In the genomic region with DNA sequence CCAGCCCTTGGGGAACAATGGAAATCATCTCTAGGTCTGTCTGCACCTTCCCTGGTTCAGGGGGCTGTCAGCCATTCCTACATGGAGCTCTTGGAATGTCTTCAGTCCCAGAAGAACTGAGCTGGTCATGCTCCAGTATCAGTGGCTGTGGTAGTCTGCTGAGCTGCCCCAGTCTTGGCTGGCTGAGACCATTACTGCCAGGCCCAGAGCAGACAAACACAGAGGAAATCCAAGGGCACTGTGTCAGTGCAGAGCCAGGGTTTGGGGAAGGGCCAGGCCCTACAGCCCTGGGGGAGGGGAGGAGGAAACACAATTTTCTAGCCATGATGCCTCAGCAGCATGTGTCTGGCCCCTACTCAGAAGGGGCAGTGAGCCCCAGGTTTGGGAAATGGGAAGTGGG, we compare ENCODE assay signal across 22 cellular contexts. TPM values are rescaled to one million over a fixed set of nuclear protein-coding genes. Genes with fewer than 3 reads are reported as not detected.
DNase-seq lines count a peak whose midpoint lies in the region; ATAC-seq and TF ChIP-seq lines count a peak whose summit lies in the region.
"Had no signal": no experiment of that assay in that cellular context is flagged by ENCODE, and none has a peak within 500 bp of the region (broad histone marks: within the 10 kb centered on the region; RNA-seq: fewer than 3 reads in every experiment).

No MANE protein-coding gene starts in this region.

- H3K9me3 ChIP-seq in duodenal mucosa (ENCODE audit: control insufficient read depth in 1 of 2, low read length in 2 of 2): no peaks in the 10 kb centered on the region
- H3K9me3 ChIP-seq in right lobe of liver: no peaks in the 10 kb centered on the region
- H3K9me3 ChIP-seq in gastrocnemius medialis: no peaks in the 10 kb centered on the region
- H3K9me3 ChIP-seq: body of pancreas, MG63 had no signal

- in situ Hi-C loops in gastrocnemius medialis (cut with MboI; ENCODE audit: low sequenced_read_pairs in 4 of 4): loop anchor here (5.0 to 10.0 kb wide), 5 partner anchors 188 to 355 kb away; no protein-coding TSS in a partner anchor

- ATAC-seq in right lobe of liver (peak; percentile 61 to 74 (median 64)), gastrocnemius medialis (no peak)
- no peak for ATAC-seq in stimulated activated naive CD8-positive, alpha-beta T cell treated with anti-CD3 and anti-CD28 coated beads, Interleukin-15, Interleukin-2, amounts not matched to agents 100 U/mL and 50 U/mL, for 24 hours
- ATAC-seq: activated naive CD4-positive, alpha-beta T cell treated with anti-CD3 and anti-CD28 coated beads, Interleukin-2, amount 50 U/mL, for 72 hours; activated T-cell treated with anti-CD3 and anti-CD28 coated beads, Interleukin-2, amount 50 U/mL, for 72 hours; body of pancreas had no signal

- H3K4me3 ChIP-seq in duodenal mucosa (ENCODE audit: low read depth in 1 of 2, low read length in 2 of 2) (peak overlapping the region in 1 of 2 donors; percentile 69), right lobe of liver (no peak overlapping the region), gastrocnemius medialis (no peak overlapping the region)
- H3K4me3 ChIP-seq: body of pancreas, coronary artery, GM23248, MG63 had no signal

- peak overlapping the region; percentile 85 for H3K27ac ChIP-seq in duodenal mucosa (ENCODE audit: low read depth, low read length)
- H3K27ac ChIP-seq in right lobe of liver: peak overlapping the region in 1 of 3 donors; percentile 75
- peak overlapping the region; percentile 64 to 84 (median 80) for H3K27ac ChIP-seq in gastrocnemius medialis
- H3K27ac ChIP-seq: body of pancreas, coronary artery, GM23248 had no signal

- peak overlapping the region; percentile 55 to 67 for H3K9ac ChIP-seq in duodenal mucosa (ENCODE audit: low read depth in 1 of 2, low read length in 2 of 2)
- H3K9ac ChIP-seq: GM23248 had no signal

- H3K36me3 ChIP-seq in duodenal mucosa (ENCODE audit: control insufficient read depth in 1 of 2, insufficient read depth in 2 of 2, low read length in 2 of 2): no peaks in the 10 kb centered on the region
- H3K36me3 ChIP-seq in right lobe of liver: no peaks in the 10 kb centered on the region
- H3K36me3 ChIP-seq in gastrocnemius medialis: no peaks in the 10 kb centered on the region
- H3K36me3 ChIP-seq: MG63 had no signal

- H3K27me3 ChIP-seq in duodenal mucosa (ENCODE audit: control insufficient read depth in 1 of 2, insufficient read depth in 2 of 2, low read length in 2 of 2) (no peaks in the 10 kb centered on the region), right lobe of liver (no peaks in the 10 kb centered on the region), gastrocnemius medialis (no peaks in the 10 kb centered on the region)
- H3K27me3 ChIP-seq: body of pancreas, MG63 had no signal

- TF ChIP-seq CTCF in right lobe of liver (IDR thresholded peaks at IDR 0.05): no peak
- TF ChIP-seq CTCF in gastrocnemius medialis (IDR thresholded peaks at IDR 0.05 in 4 of 5, conservative IDR thresholded peaks at IDR 0.05 in 1 of 5): no peak

- intact Hi-C loops in right lobe of liver (cut with DNase I) (loop anchor here (5.0 to 10.0 kb wide), 3 partner anchors 188 to 355 kb away; no protein-coding TSS in a partner anchor), gastrocnemius medialis (cut with DNase I; ENCODE audit: low total_unique reads) (no loop called here)

- H3K4me1 ChIP-seq in duodenal mucosa (ENCODE audit: control insufficient read depth in 1 of 2, insufficient read depth in 2 of 2, low read length in 2 of 2) (peaks cover 16 to 18% of the 10 kb centered on the region in 2 donors), right lobe of liver (peaks cover 0 to 14% (median 6%) of the 10 kb centered on the region in 4 donors), gastrocnemius medialis (peaks cover 16 to 21% of the 10 kb centered on the region in 2 donors)
- H3K4me1 ChIP-seq: body of pancreas had no signal

- no peak for TF ChIP-seq POLR2A in right lobe of liver (IDR thresholded peaks at IDR 0.05)
- TF ChIP-seq POLR2A in gastrocnemius medialis (IDR thresholded peaks at IDR 0.05): no peak

- peak; percentile 70 for DNase-seq in NCI-H1092 treated with DMSO at 0.1 percent for 48 hours (lab: John Stamatoyannopoulos, UW)
- peak in 2 of 3 donors; percentile 51 to 69 for DNase-seq in right lobe of liver
- DNase-seq in gastrocnemius medialis: no peak
- DNase-seq in stimulated activated naive CD8-positive, alpha-beta T cell treated with anti-CD3 and anti-CD28 coated beads, Interleukin-15, Interleukin-2, amounts not matched to agents 100 U/mL and 50 U/mL, for 24 hours: no peak
- DNase-seq in DMS153 (lab: John Stamatoyannopoulos, UW): no peak
- no peak for DNase-seq in glomerular visceral epithelial cell (ENCODE audit: extremely low spot score)
- DNase-seq in OCI-M1 (lab: John Stamatoyannopoulos, UW): no peak
- DNase-seq: activated CD4-positive, CD25-positive, alpha-beta regulatory T cell; activated T-cell treated with anti-CD3 and anti-CD28 coated beads, Interleukin-2, amount 50 U/mL, for 72 hours; body of pancreas; CD4-positive, alpha-beta memory T cell; DMS79 treated with DMSO at 0.1 percent for 48 hours; erythroblast; GM23248; MG63; naive B cell; NCI-H187 treated with DMSO at 0.1 percent for 48 hours; NCI-H446; stimulated activated naive CD4-positive, alpha-beta T cell had no signal

RNA-seq across cellular contexts. Expression of a gene that starts 58.4 kb away (rescaled TPM):
- total RNA-seq in right lobe of liver (1 to 10 TPM; 1.6 to 7.3 (median 2.1) TPM), gastrocnemius medialis (10 to 100 TPM in 3 of 4 donors, 1 to 10 TPM in 1; 9.5 to 28.6 (median 21.0) TPM)

Comparison
In these comparisons a context has a peak if more than half of its experiments do, and no peak if none do; other contexts are left out.
1. DNase-seq: peak in NCI-H1092 treated with DMSO at 0.1 percent for 48 hours (single experiment) and right lobe of liver (2 of 3); none in gastrocnemius medialis (0 of 2), stimulated activated naive CD8-positive, alpha-beta T cell treated with anti-CD3 and anti-CD28 coated beads, Interleukin-15, Interleukin-2, amounts not matched to agents 100 U/mL and 50 U/mL, for 24 hours (single experiment), DMS153 (single experiment), glomerular visceral epithelial cell (single experiment) and OCI-M1 (single experiment).
2. ATAC-seq: peak in right lobe of liver (4 of 4); none in gastrocnemius medialis (0 of 2) and stimulated activated naive CD8-positive, alpha-beta T cell treated with anti-CD3 and anti-CD28 coated beads, Interleukin-15, Interleukin-2, amounts not matched to agents 100 U/mL and 50 U/mL, for 24 hours (single experiment).